ENCODE assay signal across 20 cellular contexts in genomic region chr2:41821167-41821566, GRCh38.
A peak's percentile ranks its signal among the peaks of the same experiment; 100 is the strongest.
DNase-seq lines count a peak whose midpoint lies in the region; ATAC-seq lines count a peak whose summit lies in the region.
"Had no signal": no experiment of that assay in that cellular context is flagged by ENCODE, and none has a peak within 500 bp of the region (broad histone marks: within the 10 kb centered on the region; RNA-seq: fewer than 3 reads in every experiment).

No MANE protein-coding gene starts in this region.

- H3K27ac Mint-ChIP-seq in activated T-cell treated with anti-CD3 and anti-CD28 coated beads, Interleukin-2, amount 50 U/mL, for 24 hours = no peak overlapping the region
- H3K27ac Mint-ChIP-seq: CD4-positive, alpha-beta T cell; GM23338; H9 had no signal

- ATAC-seq in left colon = peak; percentile 89
- ATAC-seq: GM23338, HCT116 had no signal

- H3K36me3 Mint-ChIP-seq in activated T-cell treated with anti-CD3 and anti-CD28 coated beads, Interleukin-2, amount 50 U/mL, for 24 hours (ENCODE audit: low read depth) = no peaks in the 10 kb centered on the region
- H3K36me3 Mint-ChIP-seq: CD14-positive monocyte had no signal

- no peaks in the 10 kb centered on the region for H3K4me1 Mint-ChIP-seq in activated T-cell treated with anti-CD3 and anti-CD28 coated beads, Interleukin-2, amount 50 U/mL, for 24 hours (ENCODE audit: low read depth)
- H3K4me1 Mint-ChIP-seq: CD14-positive monocyte; CD8-positive, alpha-beta memory T cell; GM23338; H9 had no signal

- peaks cover 44% of the 10 kb centered on the region for H3K27me3 Mint-ChIP-seq in activated T-cell treated with anti-CD3 and anti-CD28 coated beads, Interleukin-2, amount 50 U/mL, for 24 hours

- DNase-seq in DMS53 (lab: John Stamatoyannopoulos, UW) (peak; percentile 19), DMS53 treated with DMSO at 0.1 percent for 48 hours (lab: John Stamatoyannopoulos, UW; ENCODE audit: unreplicated experiment) (no peak), RKO (ENCODE audit: low spot score) (peak; percentile 3), left colon (no peak), midbrain (lab: John Stamatoyannopoulos, UW) (no peak)
- no peak for DNase-seq in activated T-cell treated with anti-CD3 and anti-CD28 coated beads, Interleukin-2, amount 50 U/mL, for 24 hours
- DNase-seq in stimulated activated CD4-positive, alpha-beta T cell treated with anti-CD3 and anti-CD28 coated beads, Interleukin-12 subunit alpha, Interleukin-12 subunit beta, amount 100 ng/mL, for 4 hours = no peak
- DNase-seq: ACHN; AML-193; BE2C; CD4-positive, alpha-beta T cell; CD8-positive, alpha-beta memory T cell; DMS 273 treated with DMSO at 0.1 percent for 48 hours; DMS79; EL; GDM1; H9 had no signal

- no peak overlapping the region for H3K4me3 Mint-ChIP-seq in activated T-cell treated with anti-CD3 and anti-CD28 coated beads, Interleukin-2, amount 50 U/mL, for 24 hours
- H3K4me3 Mint-ChIP-seq: CD14-positive monocyte; CD4-positive, alpha-beta T cell; CD8-positive, alpha-beta memory T cell; GM23338; H9 had no signal

- peaks cover 21% of the 10 kb centered on the region for H3K9me3 Mint-ChIP-seq in activated T-cell treated with anti-CD3 and anti-CD28 coated beads, Interleukin-2, amount 50 U/mL, for 24 hours

- intact Hi-C loops in left colon (cut with DNase I, micrococcal nuclease) = no loop called here

Comparison
In these comparisons a context has a peak if more than half of its experiments do, and no peak if none do; other contexts are left out.
1. DNase-seq: peak in DMS53 (single experiment) and RKO (single experiment); none in DMS53 treated with DMSO at 0.1 percent for 48 hours (single experiment), left colon (0 of 2), midbrain (single experiment), activated T-cell treated with anti-CD3 and anti-CD28 coated beads, Interleukin-2, amount 50 U/mL, for 24 hours (single experiment) and stimulated activated CD4-positive, alpha-beta T cell treated with anti-CD3 and anti-CD28 coated beads, Interleukin-12 subunit alpha, Interleukin-12 subunit beta, amount 100 ng/mL, for 4 hours (single experiment).